8 cellular contexts compared by ENCODE assay signal in the genomic region with DNA sequence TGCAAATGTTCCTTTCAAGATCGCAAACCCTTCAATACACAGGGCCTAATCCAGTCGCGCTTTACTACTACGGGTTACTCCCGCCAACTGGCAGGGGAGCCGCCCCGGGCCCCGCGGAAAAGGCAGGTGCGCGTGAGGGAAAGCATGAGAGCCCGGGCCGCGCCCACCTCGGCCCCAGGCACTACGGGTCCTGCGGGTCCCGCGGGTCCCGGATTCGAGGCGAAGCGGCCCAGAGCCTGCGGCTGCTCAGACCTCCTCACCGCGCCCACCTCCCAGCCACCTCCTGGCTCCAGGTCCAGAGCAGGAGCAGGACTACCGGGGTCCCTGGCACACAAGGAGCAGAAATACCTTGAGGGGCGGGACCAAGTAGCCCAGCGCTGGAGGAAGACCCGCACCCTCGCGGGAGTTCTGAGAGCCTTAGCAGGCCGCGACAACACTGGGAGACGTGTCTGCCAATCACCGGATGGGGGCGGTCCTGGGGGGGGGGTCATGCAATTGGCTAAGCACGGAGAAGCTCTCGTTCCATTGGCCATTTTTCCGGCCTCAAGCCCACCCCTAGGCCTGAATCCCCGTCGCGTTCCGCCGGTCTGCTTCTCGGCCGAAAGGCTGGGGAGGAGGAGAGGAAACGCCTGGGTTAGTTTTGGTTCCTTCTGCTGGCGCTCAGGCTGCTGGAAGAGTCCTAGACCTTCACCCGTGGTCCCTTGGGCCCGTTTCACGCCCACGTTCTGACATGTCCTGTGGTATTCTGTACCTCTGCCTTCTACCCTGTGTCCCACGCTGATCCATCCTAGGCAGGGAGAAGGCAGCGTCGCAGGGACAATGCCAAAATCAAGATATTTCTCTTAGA. TPM values are rescaled to one million over a fixed set of nuclear protein-coding genes. Genes with fewer than 3 reads are reported as not detected.
DNase-seq lines count a peak whose midpoint lies in the region; ATAC-seq and TF ChIP-seq lines count a peak whose summit lies in the region.

No MANE protein-coding gene starts in this region.

- H3K4me2 ChIP-seq in osteoblast (ENCODE audit: insufficient read depth, low read length) = peak overlapping the region; percentile 86

- H4K20me1 ChIP-seq in osteoblast (ENCODE audit: insufficient read depth, low read length) = no peaks in the 10 kb centered on the region

- H3K36me3 Mint-ChIP-seq in activated naive CD8-positive, alpha-beta T cell treated with anti-CD3 and anti-CD28 coated beads for 36 hours = peaks cover 17% of the 10 kb centered on the region

- H3K4me1 Mint-ChIP-seq in activated naive CD8-positive, alpha-beta T cell treated with anti-CD3 and anti-CD28 coated beads for 36 hours = peaks cover 12% of the 10 kb centered on the region

- H3K27ac Mint-ChIP-seq in activated naive CD8-positive, alpha-beta T cell treated with anti-CD3 and anti-CD28 coated beads for 36 hours = peak overlapping the region; percentile 85

- H2AFZ ChIP-seq in osteoblast (ENCODE audit: low read length) = peak overlapping the region; percentile 97

- no peaks in the 10 kb centered on the region for H3K79me2 ChIP-seq in osteoblast (ENCODE audit: insufficient read depth, low read length)

- no peaks in the 10 kb centered on the region for H3K4me1 ChIP-seq in HEK293 (ENCODE audit: control insufficient read depth, insufficient read depth, low read length)
- peaks cover 4% of the 10 kb centered on the region for H3K4me1 ChIP-seq in osteoblast (ENCODE audit: insufficient read depth, low read length)
- H3K4me1 ChIP-seq in thoracic aorta (ENCODE audit: control insufficient read depth in 1 of 2, low read depth in 2 of 2) = peaks cover 4 to 6% of the 10 kb centered on the region in 2 donors

- H3K27ac ChIP-seq in HEK293 (ENCODE audit: extremely low read depth, low read depth, low read length) (peak overlapping the region; percentile 59; the same call in 1 of the 2 replicates), SK-N-MC (0 out of 2 replicates have a peak overlapping the region, but pooled peaks have one; percentile 55), osteoblast (ENCODE audit: low read depth, low read length) (peak overlapping the region; percentile 76), thoracic aorta (peak overlapping the region; percentile 87 to 96)

- H3K4me3 ChIP-seq in HEK293 (ENCODE audit: low read depth, low read length) (peak overlapping the region; percentile 68), SK-N-MC (peak overlapping the region; percentile 92), osteoblast (ENCODE audit: insufficient read depth, low read length) (peak overlapping the region; percentile 89), thoracic aorta (peak overlapping the region; percentile 90)

- CTCF ChIA-PET in HEK293 (lab: Yijun Ruan, JAX) = interaction anchor here (0.6 to 0.8 kb wide), 4 partner anchors 10 to 469 kb away, joined by 3 to 4 read pairs (median 3); no protein-coding TSS in a partner anchor

- H3K9me3 Mint-ChIP-seq in activated naive CD8-positive, alpha-beta T cell treated with anti-CD3 and anti-CD28 coated beads for 36 hours = no peaks in the 10 kb centered on the region

- POLR2A ChIA-PET in HEK293 (lab: Yijun Ruan, JAX) = interaction anchor here (0.6 to 3.5 kb wide), 7 partner anchors 11 to 144 kb away, joined by 3 to 74 read pairs (median 3); partner anchors contain the start of gene USP46

- H3K9me3 ChIP-seq in HEK293 (ENCODE audit: control insufficient read depth, insufficient read depth, low read depth, low read length) (no peaks in the 10 kb centered on the region), SK-N-MC (ENCODE audit: low read depth, low read length) (no peaks in the 10 kb centered on the region), osteoblast (ENCODE audit: low read depth, low read length) (no peaks in the 10 kb centered on the region), thoracic aorta (no peaks in the 10 kb centered on the region)

- H3K27me3 Mint-ChIP-seq in activated naive CD8-positive, alpha-beta T cell treated with anti-CD3 and anti-CD28 coated beads for 36 hours = no peaks in the 10 kb centered on the region

- peak overlapping the region; percentile 80 for H3K4me3 Mint-ChIP-seq in activated naive CD8-positive, alpha-beta T cell treated with anti-CD3 and anti-CD28 coated beads for 36 hours

- intact Hi-C loops in head of caudate nucleus (cut with DNase I) = no loop called here

- DNase-seq in GF-D8 (lab: John Stamatoyannopoulos, UW) (peak; percentile 83), MV-4-11 (lab: John Stamatoyannopoulos, UW) (peak; percentile 96), SK-N-MC (ENCODE audit: low read depth, low spot score) (peak; percentile 58), head of caudate nucleus (peak; percentile 81 to 98 (median 94)), osteoblast (ENCODE audit: insufficient read length, low spot score, missing footprints) (peak; percentile 98), thoracic aorta (ENCODE audit: low spot score) (peak; percentile 80)
- peak; percentile 87 for DNase-seq in activated naive CD8-positive, alpha-beta T cell treated with anti-CD3 and anti-CD28 coated beads for 36 hours

- H3K36me3 ChIP-seq in HEK293 (ENCODE audit: control insufficient read depth in 2 of 2, insufficient read depth in 1 of 2, low read length in 2 of 2) (peaks cover 0 to 7% of the 10 kb centered on the region in 2 experiments; a peak in 1 of 3 replicates), SK-N-MC (ENCODE audit: insufficient read depth, low read length) (peaks cover 18% of the 10 kb centered on the region), osteoblast (ENCODE audit: insufficient read depth, low read length) (peaks cover 4% of the 10 kb centered on the region), thoracic aorta (no peaks in the 10 kb centered on the region)

- no peak for TF ChIP-seq CTCF in HEK293 (tag by site-specific recombination; IDR thresholded peaks at IDR 0.05)
- no peak for TF ChIP-seq CTCF in osteoblast (IDR thresholded peaks at IDR 0.05; ENCODE audit: extremely low read depth, low read depth, low read length)
- TF ChIP-seq CTCF in thoracic aorta (IDR thresholded peaks at IDR 0.05) = no peak

- H3K27me3 ChIP-seq in osteoblast (ENCODE audit: insufficient read depth, low read length) (no peaks in the 10 kb centered on the region), thoracic aorta (replicated peaks; ENCODE audit: insufficient read depth) (no peaks in the 10 kb centered on the region)

- peak overlapping the region; percentile 84 for H3K9ac ChIP-seq in SK-N-MC (ENCODE audit: insufficient read length)

- peak; percentile 98 for ATAC-seq in thoracic aorta (ENCODE audit: insufficient number of reproducible peaks, low FRiP score, low read depth)

TF ChIP-seq in HEK293, 187 proteins besides CTCF, POLR2A, EP300 and RAD21 (continues in another document):
- peak; percentile 77 for TF ChIP-seq ZNF335 (tag by site-specific recombination; conservative IDR thresholded peaks at IDR 0.05)
- peak; percentile 59; the same call in 1 of the 2 replicates for TF ChIP-seq KLF10 (tag by site-specific recombination; IDR thresholded peaks at IDR 0.05)
- no peak for TF ChIP-seq ZNF596 (tag by site-specific recombination; IDR thresholded peaks at IDR 0.05)
- peak; percentile 89 for TF ChIP-seq KLF7 (tag by site-specific recombination; IDR thresholded peaks at IDR 0.05; ENCODE audit: borderline replicate concordance)
- 0 out of 2 replicates have a peak, but pooled peaks have one; percentile 24 for TF ChIP-seq SP7 (tag by site-specific recombination; IDR thresholded peaks at IDR 0.05)
- TF ChIP-seq ZNF560 (tag by site-specific recombination; IDR thresholded peaks at IDR 0.05; ENCODE audit: borderline replicate concordance) = no peak
- TF ChIP-seq, protein P1, sequence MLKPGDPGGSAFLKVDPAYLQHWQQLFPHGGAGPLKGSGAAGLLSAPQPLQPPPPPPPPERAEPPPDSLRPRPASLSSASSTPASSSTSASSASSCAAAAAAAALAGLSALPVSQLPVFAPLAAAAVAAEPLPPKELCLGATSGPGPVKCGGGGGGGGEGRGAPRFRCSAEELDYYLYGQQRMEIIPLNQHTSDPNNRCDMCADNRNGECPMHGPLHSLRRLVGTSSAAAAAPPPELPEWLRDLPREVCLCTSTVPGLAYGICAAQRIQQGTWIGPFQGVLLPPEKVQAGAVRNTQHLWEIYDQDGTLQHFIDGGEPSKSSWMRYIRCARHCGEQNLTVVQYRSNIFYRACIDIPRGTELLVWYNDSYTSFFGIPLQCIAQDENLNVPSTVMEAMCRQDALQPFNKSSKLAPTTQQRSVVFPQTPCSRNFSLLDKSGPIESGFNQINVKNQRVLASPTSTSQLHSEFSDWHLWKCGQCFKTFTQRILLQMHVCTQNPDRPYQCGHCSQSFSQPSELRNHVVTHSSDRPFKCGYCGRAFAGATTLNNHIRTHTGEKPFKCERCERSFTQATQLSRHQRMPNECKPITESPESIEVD (tag by site-specific recombination; IDR thresholded peaks at IDR 0.05) = no peak
- 0 out of 2 replicates have a peak, but pooled peaks have one; percentile 19 for TF ChIP-seq ZBTB8A (tag by site-specific recombination; IDR thresholded peaks at IDR 0.05)
- peak; percentile 70 for TF ChIP-seq ZBTB26 (tag by site-specific recombination; optimal IDR thresholded peaks at IDR 0.05)
- no peak for TF ChIP-seq SCRT1 (tag by site-specific recombination; IDR thresholded peaks at IDR 0.05; ENCODE audit: borderline replicate concordance)
- TF ChIP-seq ZNF629 (tag by site-specific recombination; IDR thresholded peaks at IDR 0.05) = 0 out of 2 replicates have a peak, but pooled peaks have one; percentile 31
- TF ChIP-seq ZNF23 (tag by site-specific recombination; IDR thresholded peaks at IDR 0.05; ENCODE audit: borderline replicate concordance) = no peak
- peak; percentile 78; the same call in 1 of the 2 replicates for TF ChIP-seq SP3 (tag by site-specific recombination; IDR thresholded peaks at IDR 0.05)
- 0 out of 2 replicates have a peak, but pooled peaks have one; percentile 25 for TF ChIP-seq ZNF660 (tag by site-specific recombination; IDR thresholded peaks at IDR 0.05)
- TF ChIP-seq ZNF394 (tag by site-specific recombination; IDR thresholded peaks at IDR 0.05; ENCODE audit: borderline replicate concordance) = peak; percentile 51; the same call in 1 of the 2 replicates
- TF ChIP-seq ZNF561 (tag by site-specific recombination; IDR thresholded peaks at IDR 0.05; ENCODE audit: borderline replicate concordance) = peak; percentile 68; the same call in 1 of the 2 replicates

RNA-seq across cellular contexts. Expression of gene ERVMER34-1, which starts 29.0 kb away (rescaled TPM):
- under 1 TPM; 0.06 to 0.12 TPM for total RNA-seq in activated naive CD8-positive, alpha-beta T cell treated with anti-CD3 and anti-CD28 coated beads for 36 hours
- total RNA-seq in osteoblast (not detected in 2 replicates), thoracic aorta (not detected)

Comparison
In these comparisons a context has a peak if more than half of its experiments do, and no peak if none do; other contexts are left out.
1. Peak in every context shown above with its lines: DNase-seq, ATAC-seq, H3K4me3 ChIP-seq and H3K27ac ChIP-seq.